Comparison of ENCODE assay signal across 11 cellular contexts in genomic region chr17:57035971-57036481, GRCh38. TPM values are rescaled to one million over a fixed set of nuclear protein-coding genes. Genes with fewer than 3 reads are reported as not detected.
DNase-seq lines count a peak whose midpoint lies in the region; ATAC-seq and TF ChIP-seq lines count a peak whose summit lies in the region.
"Had no signal": no experiment of that assay in that cellular context is flagged by ENCODE, and none has a peak within 500 bp of the region (broad histone marks: within the 10 kb centered on the region; RNA-seq: fewer than 3 reads in every experiment).

No MANE protein-coding gene starts in this region.

- H3K4me1 ChIP-seq in adipocyte (ENCODE audit: control insufficient read depth, insufficient read depth, low read length) = peaks cover 9% of the 10 kb centered on the region
- peaks cover 38% of the 10 kb centered on the region for H3K4me1 ChIP-seq in suprapubic skin
- no peaks in the 10 kb centered on the region for H3K4me1 ChIP-seq in SJCRH30
- H3K4me1 ChIP-seq: spleen had no signal

- peak overlapping the region; percentile 62 for H3K27ac ChIP-seq in suprapubic skin
- H3K27ac ChIP-seq in SJCRH30 = no peak overlapping the region
- H3K27ac ChIP-seq: spleen had no signal

- peak; percentile 76 for ATAC-seq in left colon
- ATAC-seq: stimulated activated memory B cell treated with anti-CD40 and anti-IgM and Interleukin-4, amounts not matched to agents 10 μg/mL and 1 μg/mL and 100 μg/mL, for 72 hours; T-cell had no signal

- H3K9ac ChIP-seq in adipocyte (ENCODE audit: low read length) = no peak overlapping the region

- H3K4me3 ChIP-seq in adipocyte (ENCODE audit: low read length) = peak overlapping the region; percentile 12
- peak overlapping the region; percentile 8 for H3K4me3 ChIP-seq in suprapubic skin
- no peak overlapping the region for H3K4me3 ChIP-seq in SJCRH30
- H3K4me3 ChIP-seq: spleen had no signal

- no peak for TF ChIP-seq POLR2A in suprapubic skin (IDR thresholded peaks at IDR 0.05)

- H3K27me3 ChIP-seq in adipocyte (replicated peaks; ENCODE audit: control insufficient read depth, insufficient read depth, low read length) (peaks cover 35% of the 10 kb centered on the region), suprapubic skin (peaks cover 3% of the 10 kb centered on the region), SJCRH30 (no peaks in the 10 kb centered on the region)

- no peak for TF ChIP-seq CTCF in suprapubic skin (IDR thresholded peaks at IDR 0.05)

- WGBS in suprapubic skin = 29% methylated on average over 4 of the region's 4 CpGs

- H3K36me3 ChIP-seq in adipocyte (ENCODE audit: control insufficient read depth, insufficient read depth, low read length, severe bottlenecking) (no peaks in the 10 kb centered on the region), suprapubic skin (no peaks in the 10 kb centered on the region), SJCRH30 (no peaks in the 10 kb centered on the region)
- H3K36me3 ChIP-seq: spleen had no signal

- intact Hi-C loops in left colon (cut with DNase I, micrococcal nuclease) = no loop called here

- no peak for TF ChIP-seq EP300 in suprapubic skin (IDR thresholded peaks at IDR 0.05)

- DNase-seq in NCI-H187 treated with DMSO at 0.1 percent for 48 hours (lab: John Stamatoyannopoulos, UW) (peak; percentile 96), adipocyte (ENCODE audit: low read depth) (no peak), left colon (peak; percentile 72 to 75), suprapubic skin (ENCODE audit: low spot score in 2 of 2) (no peak), cortex of kidney (lab: John Stamatoyannopoulos, UW) (no peak), SJCRH30 (no peak)
- DNase-seq in activated naive CD4-positive, alpha-beta T cell (lab: John Stamatoyannopoulos, UW) = no peak
- DNase-seq: anterior cingulate cortex, spleen, T-cell had no signal

- H3K9me3 ChIP-seq in adipocyte (ENCODE audit: control insufficient read depth, low read length) = no peaks in the 10 kb centered on the region
- no peaks in the 10 kb centered on the region for H3K9me3 ChIP-seq in suprapubic skin
- H3K9me3 ChIP-seq in SJCRH30 (replicated peaks) = no peaks in the 10 kb centered on the region
- H3K9me3 ChIP-seq: spleen had no signal

RNA-seq across cellular contexts. Expression of gene AKAP1, which starts 49.0 kb away (rescaled TPM):
- total RNA-seq in left colon = 100 to 1,000 TPM; 129 to 145 TPM
- 10 to 100 TPM; 50.1 to 76.2 (median 56.4) TPM for total RNA-seq in suprapubic skin
- total RNA-seq in SJCRH30 (2014; rRNA removed; shearing (Covaris generic)) = 20.1 and 22.2 TPM in 2 replicates

RNA-seq across cellular contexts. Expression of gene SCPEP1, which starts 58.1 kb away (rescaled TPM):
- total RNA-seq in left colon = 10 to 100 TPM; 15.3 to 30.9 TPM
- total RNA-seq in suprapubic skin = 100 to 1,000 TPM in 2 of 4 donors, 10 to 100 TPM in 2; 81.2 to 160 (median 100.0) TPM
- total RNA-seq in SJCRH30 (2014; rRNA removed; shearing (Covaris generic)) = 16.6 and 18.6 TPM in 2 replicates

Comparison
In these comparisons a context has a peak if more than half of its experiments do, and no peak if none do; other contexts are left out.
1. DNase-seq: peak in NCI-H187 treated with DMSO at 0.1 percent for 48 hours (single experiment) and left colon (2 of 2); none in adipocyte (single experiment), suprapubic skin (0 of 2), cortex of kidney (single experiment), activated naive CD4-positive, alpha-beta T cell (0 of 4) and SJCRH30 (0 of 2).